Comparison of ENCODE assay signal across 15 cellular contexts in genomic region chr2:190927257-190927656, GRCh38. TPM values are rescaled to one million over a fixed set of nuclear protein-coding genes. Genes with fewer than 3 reads are reported as not detected.
DNase-seq lines count a peak whose midpoint lies in the region; ATAC-seq, FAIRE-seq and TF ChIP-seq lines count a peak whose summit lies in the region.
"Had no signal": no experiment of that assay in that cellular context is flagged by ENCODE, and none has a peak within 500 bp of the region (broad histone marks: within the 10 kb centered on the region; RNA-seq: fewer than 3 reads in every experiment).

No MANE protein-coding gene starts in this region.

- H3K27ac Mint-ChIP-seq in chondrocyte (ENCODE audit: unreplicated experiment) (peak overlapping the region; percentile 82), T-cell (peak overlapping the region in 1 of 2 donors; percentile 58)
- H3K27ac Mint-ChIP-seq in T-helper 2 cell treated with Interferon-gamma antibody and Interleukin-4, amounts not matched to agents 5 μg/mL and 100 μg/mL, for 36 hours, result no peak overlapping the region

- H2BK120ac ChIP-seq in IMR-90 (ENCODE audit: low read depth, low read length), result no peak overlapping the region

- no peaks in the 10 kb centered on the region for H3K27me3 Mint-ChIP-seq in chondrocyte (ENCODE audit: low read depth)
- no peaks in the 10 kb centered on the region for H3K27me3 Mint-ChIP-seq in T-helper 2 cell treated with Interferon-gamma antibody and Interleukin-4, amounts not matched to agents 5 μg/mL and 100 μg/mL, for 36 hours (ENCODE audit: low read depth)
- H3K27me3 Mint-ChIP-seq in T-cell, result no peaks in the 10 kb centered on the region

- POLR2A ChIA-PET in A549 (lab: Yijun Ruan, JAX), result no interaction called here
- POLR2A ChIA-PET in IMR-90 (lab: Charles Lee; ENCODE audit: unreplicated experiment), result no interaction called here
- POLR2A ChIA-PET in T-cell (lab: Charles Lee), result interaction anchor here in 1 of 2 donors (0.6 kb wide), 1 partner anchor 19 kb away, joined by 3 read pairs; no protein-coding TSS in a partner anchor

- peak overlapping the region; percentile 9 for H2BK5ac ChIP-seq in IMR-90 (ENCODE audit: low read depth, low read length, poor library complexity, severe bottlenecking)

- dilution Hi-C loops in IMR-90 (cut with HindIII; ENCODE audit: low sequenced_read_pairs, unreplicated experiment), result no loop called here

- H3K9me3 ChIP-seq in A549, result no peaks in the 10 kb centered on the region
- H3K9me3 ChIP-seq in IMR-90 (ENCODE audit: control insufficient read depth, insufficient read depth, low read length), result 0 out of 2 replicates have a peak, but pooled peaks cover 2% of the 10 kb centered on the region
- H3K9me3 ChIP-seq: neutrophil had no signal

- no peak overlapping the region for H4K5ac ChIP-seq in IMR-90 (ENCODE audit: low read depth, low read length)

- no peak overlapping the region for H2BK15ac ChIP-seq in IMR-90 (ENCODE audit: low read depth, low read length)

- intact Hi-C loops in IMR-90 (cut with micrococcal nuclease), result no loop called here
- intact Hi-C loops in left colon (cut with DNase I, micrococcal nuclease), result no loop called here

- CTCF ChIA-PET in A549 (lab: Yijun Ruan, JAX), result interaction anchor here (0.6 to 1.6 kb wide), 2 partner anchors 17 to 145 kb away, joined by 3 to 4 read pairs; no protein-coding TSS in a partner anchor
- CTCF ChIA-PET in IMR-90 (lab: Yijun Ruan, JAX), result no interaction called here
- CTCF ChIA-PET in T-cell (lab: Charles Lee), result interaction anchor here (0.6 to 1.4 kb wide), 3 partner anchors 8 to 1051 kb away, joined by 3 read pairs; no protein-coding TSS in a partner anchor

- peaks cover 32% of the 10 kb centered on the region for H3K36me3 ChIP-seq in IMR-90 (ENCODE audit: control insufficient read depth, insufficient read depth, low read length)

- H3K4me3 ChIP-seq in A549, result no peak overlapping the region
- H3K4me3 ChIP-seq in IMR-90 (ENCODE audit: insufficient read depth, low read depth, low read length), result no peak overlapping the region

- H3K4me3 Mint-ChIP-seq in chondrocyte (ENCODE audit: unreplicated experiment) (no peak overlapping the region), T-cell (no peak overlapping the region)
- no peak overlapping the region for H3K4me3 Mint-ChIP-seq in T-helper 2 cell treated with Interferon-gamma antibody and Interleukin-4, amounts not matched to agents 5 μg/mL and 100 μg/mL, for 36 hours

- H2AK9ac ChIP-seq in IMR-90 (replicated peaks; ENCODE audit: low read depth, low read length, poor library complexity), result no peak overlapping the region

- 33% methylated on average over 2 of the region's 2 CpGs for WGBS in A549 (ENCODE audit: missing lambda C conversion rate)
- no CpG with 5 or more reads among the region's 2 CpGs for WGBS in IMR-90 (ENCODE audit: extremely low coverage in 2 of 2, insufficient read length in 1 of 2), 2 experiments

- H3K9ac ChIP-seq in IMR-90 (ENCODE audit: low read depth, low read length), result no peak overlapping the region

- no peak overlapping the region for H4K91ac ChIP-seq in IMR-90 (ENCODE audit: insufficient read depth, low read depth, low read length)

- peaks cover 44% of the 10 kb centered on the region for H3K36me3 Mint-ChIP-seq in chondrocyte (ENCODE audit: low read depth)
- H3K36me3 Mint-ChIP-seq in T-helper 2 cell treated with Interferon-gamma antibody and Interleukin-4, amounts not matched to agents 5 μg/mL and 100 μg/mL, for 36 hours (ENCODE audit: low read depth), result peaks cover 58% of the 10 kb centered on the region
- peaks cover 45% of the 10 kb centered on the region for H3K36me3 Mint-ChIP-seq in T-cell

- TF ChIP-seq POLR2A in A549 (IDR thresholded peaks at IDR 0.05; ENCODE audit: low read length) (no peak), IMR-90 (IDR thresholded peaks at IDR 0.05; ENCODE audit: low read depth, low read length) (no peak)

- BruUV-seq in IMR-90 (replicated peaks; lab: Mats Ljungman, UMichigan), result no TSS peak

- in situ Hi-C loops in IMR-90 (cut with MboI; ENCODE audit: low sequenced_read_pairs), result no loop called here

- TF ChIP-seq CTCF in A549 (IDR thresholded peaks at IDR 0.05) (no peak), IMR-90 (conservative IDR thresholded peaks at IDR 0.05; ENCODE audit: low read depth, low read length) (no peak), chondrocyte (IDR thresholded peaks at IDR 0.05) (no peak)

- TF ChIP-seq RAD21 in A549 (conservative IDR thresholded peaks at IDR 0.05 in 1 of 2, IDR thresholded peaks at IDR 0.05 in 1 of 2), result no peak
- no peak for TF ChIP-seq RAD21 in IMR-90 (IDR thresholded peaks at IDR 0.05; ENCODE audit: low read length)

- TF ChIP-seq EP300 in A549 (IDR thresholded peaks at IDR 0.05), result no peak

- peaks cover 95% of the 10 kb centered on the region for H3K4me1 ChIP-seq in A549
- H3K4me1 ChIP-seq in IMR-90 (ENCODE audit: control insufficient read depth, insufficient read depth, low read length), result peaks cover 1% of the 10 kb centered on the region; the same call in 1 of the 2 replicates

- no peak overlapping the region for H3K56ac ChIP-seq in IMR-90 (ENCODE audit: extremely low read depth, insufficient read depth, low read length)

- DNase-seq in A549 (ENCODE audit: low read depth in 1 of 2, low spot score in 1 of 2) (peak in 1 of 2 experiments; percentile 43), IMR-90 (peak; percentile 69), chondrocyte (ENCODE audit: low spot score) (no peak), left colon (no peak), frontal cortex (ENCODE audit: low spot score in 2 of 2) (no peak), T-cell (no peak), iPS-NIHi7 (ENCODE audit: extremely low spot score) (no peak)
- DNase-seq in T-helper 2 cell treated with Interferon-gamma antibody and Interleukin-4, amounts not matched to agents 5 μg/mL and 100 μg/mL, for 36 hours (ENCODE audit: low spot score), result no peak
- DNase-seq: activated naive CD4-positive, alpha-beta T cell treated with anti-CD3 and anti-CD28 coated beads, Interleukin-2, amount 50 U/mL, for 16 hours; dermis blood vessel endothelial cell; DMS 273 treated with DMSO at 0.1 percent for 48 hours; NCI-H524 treated with DMSO at 0.1 percent for 48 hours; stimulated activated CD4-positive, alpha-beta T cell treated with anti-CD3 and anti-CD28 coated beads, Interleukin-15, amount 100 ng/mL, for 24 hours had no signal

- no peak overlapping the region for H3K4ac ChIP-seq in IMR-90 (ENCODE audit: low read depth, low read length)

- H3K4me1 Mint-ChIP-seq in chondrocyte (ENCODE audit: low read depth), result peaks cover 55% of the 10 kb centered on the region
- H3K4me1 Mint-ChIP-seq in T-helper 2 cell treated with Interferon-gamma antibody and Interleukin-4, amounts not matched to agents 5 μg/mL and 100 μg/mL, for 36 hours (ENCODE audit: low read depth), result peaks cover 7% of the 10 kb centered on the region
- peaks cover 10 to 13% (median 11%) of the 10 kb centered on the region in 3 donors for H3K4me1 Mint-ChIP-seq in T-cell

- no peaks in the 10 kb centered on the region for H3K27me3 ChIP-seq in IMR-90 (ENCODE audit: control insufficient read depth, insufficient read depth, low read length)
- H3K27me3 ChIP-seq: neutrophil had no signal

- peaks cover 6 to 23% of the 10 kb centered on the region in 2 experiments; a peak in 3 of 4 replicates for H3K79me1 ChIP-seq in IMR-90 (ENCODE audit: low read depth in 1 of 2, low read length in 2 of 2)

- no peak overlapping the region for H3K23ac ChIP-seq in IMR-90 (ENCODE audit: low read depth, low read length)

- peak overlapping the region in 1 of 2 experiments; percentile 40; a peak in 1 of 4 replicates for H4K8ac ChIP-seq in IMR-90 (ENCODE audit: low read depth in 2 of 2, low read length in 2 of 2)

- H3K27ac ChIP-seq in A549 (peak overlapping the region; percentile 41 to 70; a peak in 5 of 6 replicates), IMR-90 (ENCODE audit: insufficient read depth, low read length) (peak overlapping the region; percentile 76; the same call in 1 of the 2 replicates)
- H3K27ac ChIP-seq: neutrophil had no signal

- H3K9me1 ChIP-seq in IMR-90 (ENCODE audit: insufficient read depth, low read length), result peaks cover 5% of the 10 kb centered on the region; the same call in 1 of the 2 replicates

- no peak overlapping the region for H3K18ac ChIP-seq in IMR-90 (ENCODE audit: low read depth, low read length)

- no peak overlapping the region for H2BK20ac ChIP-seq in IMR-90 (ENCODE audit: low read depth, low read length)

- no peak overlapping the region for H2AFZ ChIP-seq in IMR-90 (replicated peaks; ENCODE audit: low read length, poor library complexity)

- H3K9me3 Mint-ChIP-seq in chondrocyte (ENCODE audit: low read depth) (no peaks in the 10 kb centered on the region), T-cell (no peaks in the 10 kb centered on the region)
- no peaks in the 10 kb centered on the region for H3K9me3 Mint-ChIP-seq in T-helper 2 cell treated with Interferon-gamma antibody and Interleukin-4, amounts not matched to agents 5 μg/mL and 100 μg/mL, for 36 hours

- H2AK5ac ChIP-seq in IMR-90 (ENCODE audit: low read depth, low read length), result no peak overlapping the region

- FAIRE-seq in A549 (lab: Jason Lieb, UNC), result no peak
- FAIRE-seq in frontal cortex (lab: Jason Lieb, UNC), result no peak
- FAIRE-seq: urothelium cell line had no signal

- ATAC-seq in A549, result peak; percentile 20 to 46; a peak in 3 of 6 replicates
- peak; percentile 79 for ATAC-seq in IMR-90 (ENCODE audit: low read depth)
- peak; percentile 27 for ATAC-seq in left colon
- ATAC-seq in T-cell (replicated peaks in 1 of 4), result no peak

- H3K14ac ChIP-seq in IMR-90 (replicated peaks; ENCODE audit: low read depth, low read length), result no peak overlapping the region

- H4K20me1 ChIP-seq in IMR-90 (ENCODE audit: insufficient read depth, low read length), result peaks cover 7% of the 10 kb centered on the region; the same call in 1 of the 2 replicates

- peak overlapping the region; percentile 31 for H3K4me2 ChIP-seq in A549
- H3K4me2 ChIP-seq in IMR-90 (ENCODE audit: low read depth, low read length), result no peak overlapping the region

TF ChIP-seq in A549, 52 proteins besides CTCF, POLR2A, EP300 and RAD21 (continues in another document):
- TF ChIP-seq HOXA7 (CRISPR knock-in tag; IDR thresholded peaks at IDR 0.05) (no peak), CEBPB (IDR thresholded peaks at IDR 0.05) (no peak)

TF ChIP-seq in IMR-90, 13 proteins besides CTCF, POLR2A, EP300 and RAD21 (continues in another document):
- TF ChIP-seq CHD1 (IDR thresholded peaks at IDR 0.05; ENCODE audit: low read depth, low read length) (no peak), MAZ (IDR thresholded peaks at IDR 0.05; ENCODE audit: borderline replicate concordance, low read depth, low read length) (no peak)

RNA-seq across cellular contexts. Expression of gene GLS, which starts 46.6 kb away (rescaled TPM):
- polyA plus RNA-seq in A549 (2011; rRNA removed) (221 and 269 TPM in 2 replicates), A549 (2017; fragmentation: RNase III; extraction: RNeasy Plus Mini Kit Qiagen cat#74134 plus additional on column Dnase treatment) (270 to 321 TPM (median 286 TPM) in 3 replicates), IMR-90 (2012; rRNA removed) (63.2 and 87.5 TPM in 2 replicates)
- 27.9 and 32.7 TPM in 2 replicates for polyA plus RNA-seq in A549 (2012; cell fraction: cytosol; rRNA removed)
- polyA plus RNA-seq in A549 (2012; cell fraction: nucleus; rRNA removed), result 49.7 and 80.3 TPM in 2 replicates
- 194 and 213 TPM in 2 replicates for polyA minus RNA-seq in A549 (2011; rRNA and poly(A)+ RNA removed)
- total RNA-seq in IMR-90 (2012; rRNA removed) (130 and 279 TPM in 2 replicates), chondrocyte (234 to 330 TPM (median 245 TPM) in 3 replicates), left colon (10 to 100 TPM; 51.3 to 63.3 TPM), frontal cortex (192 TPM), T-cell (100 to 1,000 TPM; 192 to 233 (median 209) TPM)
- 10.3 and 16.9 TPM in 2 replicates for polyA plus RNA-seq in IMR-90 (2012; cell fraction: cytosol; rRNA removed)
- polyA plus RNA-seq in IMR-90 (2012; cell fraction: nucleus; rRNA removed; ENCODE audit: low replicate concordance), result 45.0 and 212 TPM in 2 replicates

Comparison
In these comparisons a context has a peak if more than half of its experiments do, and no peak if none do; other contexts are left out.
1. ATAC-seq: peak in A549 (2 of 2), IMR-90 (single experiment) and left colon (single experiment); none in T-cell (0 of 4).